In the genomic region with DNA sequence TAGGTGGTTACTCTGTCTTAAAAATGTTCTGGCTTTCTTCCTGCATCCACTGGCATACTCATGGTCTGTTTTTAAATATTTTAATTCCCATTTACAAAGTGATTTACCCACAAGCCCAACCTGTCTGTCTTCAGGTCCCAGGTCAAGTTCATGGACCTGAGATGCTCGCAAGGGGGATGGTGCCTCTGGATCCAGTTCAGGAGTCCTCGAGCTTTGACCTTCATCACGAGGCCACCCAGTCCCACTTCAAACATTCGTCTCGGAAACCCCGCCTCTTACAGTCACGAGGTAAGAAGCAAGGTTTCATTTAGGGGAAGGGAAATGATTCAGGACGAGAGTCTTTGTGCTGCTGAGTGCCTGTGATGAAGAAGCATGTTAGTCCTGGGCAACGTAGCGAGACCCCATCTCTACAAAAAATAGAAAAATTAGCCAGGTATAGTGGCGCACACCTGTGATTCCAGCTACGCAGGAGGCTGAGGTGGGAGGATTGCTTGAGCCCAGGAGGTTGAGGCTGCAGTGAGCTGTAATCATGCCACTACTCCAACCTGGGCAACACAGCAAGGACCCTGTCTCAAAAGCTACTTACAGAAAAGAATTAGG, we compare ENCODE assay signal across 1 cellular context.
A peak's percentile ranks its signal among the peaks of the same experiment; 100 is the strongest.
TF ChIP-seq lines count a peak whose summit lies in the region.

No MANE protein-coding gene starts in this region.

TF ChIP-seq in HepG2, 621 proteins besides CTCF, POLR2A, EP300 and RAD21 (continued from another document and continues in another):
- TF ChIP-seq, protein P1, sequence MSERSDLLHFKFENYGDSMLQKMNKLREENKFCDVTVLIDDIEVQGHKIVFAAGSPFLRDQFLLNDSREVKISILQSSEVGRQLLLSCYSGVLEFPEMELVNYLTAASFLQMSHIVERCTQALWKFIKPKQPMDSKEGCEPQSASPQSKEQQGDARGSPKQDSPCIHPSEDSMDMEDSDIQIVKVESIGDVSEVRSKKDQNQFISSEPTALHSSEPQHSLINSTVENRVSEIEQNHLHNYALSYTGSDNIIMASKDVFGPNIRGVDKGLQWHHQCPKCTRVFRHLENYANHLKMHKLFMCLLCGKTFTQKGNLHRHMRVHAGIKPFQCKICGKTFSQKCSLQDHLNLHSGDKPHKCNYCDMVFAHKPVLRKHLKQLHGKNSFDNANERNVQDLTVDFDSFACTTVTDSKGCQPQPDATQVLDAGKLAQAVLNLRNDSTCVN (CRISPR knock-in tag; IDR thresholded peaks at IDR 0.05; ENCODE audit: borderline replicate concordance) = no peak
- TF ChIP-seq ZIK1 (CRISPR knock-in tag; IDR thresholded peaks at IDR 0.05; ENCODE audit: borderline replicate concordance, low read depth) = no peak
- TF ChIP-seq, protein P2, sequence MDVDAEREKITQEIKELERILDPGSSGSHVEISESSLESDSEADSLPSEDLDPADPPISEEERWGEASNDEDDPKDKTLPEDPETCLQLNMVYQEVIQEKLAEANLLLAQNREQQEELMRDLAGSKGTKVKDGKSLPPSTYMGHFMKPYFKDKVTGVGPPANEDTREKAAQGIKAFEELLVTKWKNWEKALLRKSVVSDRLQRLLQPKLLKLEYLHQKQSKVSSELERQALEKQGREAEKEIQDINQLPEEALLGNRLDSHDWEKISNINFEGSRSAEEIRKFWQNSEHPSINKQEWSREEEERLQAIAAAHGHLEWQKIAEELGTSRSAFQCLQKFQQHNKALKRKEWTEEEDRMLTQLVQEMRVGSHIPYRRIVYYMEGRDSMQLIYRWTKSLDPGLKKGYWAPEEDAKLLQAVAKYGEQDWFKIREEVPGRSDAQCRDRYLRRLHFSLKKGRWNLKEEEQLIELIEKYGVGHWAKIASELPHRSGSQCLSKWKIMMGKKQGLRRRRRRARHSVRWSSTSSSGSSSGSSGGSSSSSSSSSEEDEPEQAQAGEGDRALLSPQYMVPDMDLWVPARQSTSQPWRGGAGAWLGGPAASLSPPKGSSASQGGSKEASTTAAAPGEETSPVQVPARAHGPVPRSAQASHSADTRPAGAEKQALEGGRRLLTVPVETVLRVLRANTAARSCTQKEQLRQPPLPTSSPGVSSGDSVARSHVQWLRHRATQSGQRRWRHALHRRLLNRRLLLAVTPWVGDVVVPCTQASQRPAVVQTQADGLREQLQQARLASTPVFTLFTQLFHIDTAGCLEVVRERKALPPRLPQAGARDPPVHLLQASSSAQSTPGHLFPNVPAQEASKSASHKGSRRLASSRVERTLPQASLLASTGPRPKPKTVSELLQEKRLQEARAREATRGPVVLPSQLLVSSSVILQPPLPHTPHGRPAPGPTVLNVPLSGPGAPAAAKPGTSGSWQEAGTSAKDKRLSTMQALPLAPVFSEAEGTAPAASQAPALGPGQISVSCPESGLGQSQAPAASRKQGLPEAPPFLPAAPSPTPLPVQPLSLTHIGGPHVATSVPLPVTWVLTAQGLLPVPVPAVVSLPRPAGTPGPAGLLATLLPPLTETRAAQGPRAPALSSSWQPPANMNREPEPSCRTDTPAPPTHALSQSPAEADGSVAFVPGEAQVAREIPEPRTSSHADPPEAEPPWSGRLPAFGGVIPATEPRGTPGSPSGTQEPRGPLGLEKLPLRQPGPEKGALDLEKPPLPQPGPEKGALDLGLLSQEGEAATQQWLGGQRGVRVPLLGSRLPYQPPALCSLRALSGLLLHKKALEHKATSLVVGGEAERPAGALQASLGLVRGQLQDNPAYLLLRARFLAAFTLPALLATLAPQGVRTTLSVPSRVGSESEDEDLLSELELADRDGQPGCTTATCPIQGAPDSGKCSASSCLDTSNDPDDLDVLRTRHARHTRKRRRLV (CRISPR knock-in tag; IDR thresholded peaks at IDR 0.05) = no peak
- TF ChIP-seq HOXA7 (CRISPR knock-in tag; IDR thresholded peaks at IDR 0.05) = no peak
- TF ChIP-seq SMARCE1 (IDR thresholded peaks at IDR 0.05; ENCODE audit: borderline replicate concordance) = no peak
- no peak for TF ChIP-seq GTF2F1 (IDR thresholded peaks at IDR 0.05; ENCODE audit: low read length)
- TF ChIP-seq GABPA (IDR thresholded peaks at IDR 0.05; ENCODE audit: low read depth, low read length) = no peak
- peak; percentile 25; the same call in 1 of the 2 replicates for TF ChIP-seq GABPA (CRISPR knock-in tag; IDR thresholded peaks at IDR 0.05; ENCODE audit: low read depth)
- no peak for TF ChIP-seq ZNF776 (CRISPR knock-in tag; IDR thresholded peaks at IDR 0.05)
- TF ChIP-seq, protein P3, sequence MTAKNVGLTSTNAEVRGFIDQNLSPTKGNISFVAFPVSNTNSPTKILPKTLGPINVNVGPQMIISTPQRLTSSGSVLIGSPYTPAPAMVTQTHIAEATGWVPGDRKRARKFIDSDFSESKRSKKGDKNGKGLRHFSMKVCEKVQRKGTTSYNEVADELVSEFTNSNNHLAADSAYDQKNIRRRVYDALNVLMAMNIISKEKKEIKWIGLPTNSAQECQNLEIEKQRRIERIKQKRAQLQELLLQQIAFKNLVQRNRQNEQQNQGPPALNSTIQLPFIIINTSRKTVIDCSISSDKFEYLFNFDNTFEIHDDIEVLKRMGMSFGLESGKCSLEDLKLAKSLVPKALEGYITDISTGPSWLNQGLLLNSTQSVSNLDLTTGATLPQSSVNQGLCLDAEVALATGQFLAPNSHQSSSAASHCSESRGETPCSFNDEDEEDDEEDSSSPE (CRISPR knock-in tag; IDR thresholded peaks at IDR 0.05) = peak; percentile 41; the same call in 1 of the 2 replicates
- no peak for TF ChIP-seq ZNF660 (CRISPR knock-in tag; IDR thresholded peaks at IDR 0.05; ENCODE audit: borderline replicate concordance, low read depth)
- TF ChIP-seq ZNF670 (CRISPR knock-in tag; IDR thresholded peaks at IDR 0.05; ENCODE audit: borderline replicate concordance) = peak; percentile 77; the same call in 1 of the 2 replicates
- TF ChIP-seq TOPORS (CRISPR knock-in tag; IDR thresholded peaks at IDR 0.05) = no peak
- no peak for TF ChIP-seq JUN (CRISPR knock-in tag; IDR thresholded peaks at IDR 0.05)
- peak; percentile 46; the same call in 1 of the 2 replicates for TF ChIP-seq THAP11 (CRISPR knock-in tag; IDR thresholded peaks at IDR 0.05)
- no peak for TF ChIP-seq SMAD9 (CRISPR knock-in tag; IDR thresholded peaks at IDR 0.05)
- TF ChIP-seq PLRG1 (conservative IDR thresholded peaks at IDR 0.05) = no peak
- TF ChIP-seq, protein P4, sequence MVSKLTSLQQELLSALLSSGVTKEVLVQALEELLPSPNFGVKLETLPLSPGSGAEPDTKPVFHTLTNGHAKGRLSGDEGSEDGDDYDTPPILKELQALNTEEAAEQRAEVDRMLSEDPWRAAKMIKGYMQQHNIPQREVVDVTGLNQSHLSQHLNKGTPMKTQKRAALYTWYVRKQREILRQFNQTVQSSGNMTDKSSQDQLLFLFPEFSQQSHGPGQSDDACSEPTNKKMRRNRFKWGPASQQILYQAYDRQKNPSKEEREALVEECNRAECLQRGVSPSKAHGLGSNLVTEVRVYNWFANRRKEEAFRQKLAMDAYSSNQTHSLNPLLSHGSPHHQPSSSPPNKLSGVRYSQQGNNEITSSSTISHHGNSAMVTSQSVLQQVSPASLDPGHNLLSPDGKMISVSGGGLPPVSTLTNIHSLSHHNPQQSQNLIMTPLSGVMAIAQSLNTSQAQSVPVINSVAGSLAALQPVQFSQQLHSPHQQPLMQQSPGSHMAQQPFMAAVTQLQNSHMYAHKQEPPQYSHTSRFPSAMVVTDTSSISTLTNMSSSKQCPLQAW (CRISPR knock-in tag; IDR thresholded peaks at IDR 0.05) = peak; percentile 64; the same call in 1 of the 2 replicates
- TF ChIP-seq ZNF546 (CRISPR knock-in tag; conservative IDR thresholded peaks at IDR 0.05) = no peak
- TF ChIP-seq RAD51 (IDR thresholded peaks at IDR 0.05; ENCODE audit: borderline replicate concordance) = no peak
- TF ChIP-seq, protein P5, sequence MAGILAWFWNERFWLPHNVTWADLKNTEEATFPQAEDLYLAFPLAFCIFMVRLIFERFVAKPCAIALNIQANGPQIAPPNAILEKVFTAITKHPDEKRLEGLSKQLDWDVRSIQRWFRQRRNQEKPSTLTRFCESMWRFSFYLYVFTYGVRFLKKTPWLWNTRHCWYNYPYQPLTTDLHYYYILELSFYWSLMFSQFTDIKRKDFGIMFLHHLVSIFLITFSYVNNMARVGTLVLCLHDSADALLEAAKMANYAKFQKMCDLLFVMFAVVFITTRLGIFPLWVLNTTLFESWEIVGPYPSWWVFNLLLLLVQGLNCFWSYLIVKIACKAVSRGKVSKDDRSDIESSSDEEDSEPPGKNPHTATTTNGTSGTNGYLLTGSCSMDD (CRISPR knock-in tag; IDR thresholded peaks at IDR 0.05) = no peak
- 0 out of 2 replicates have a peak, but pooled peaks have one; percentile 33 for TF ChIP-seq ARID2 (CRISPR knock-in tag; IDR thresholded peaks at IDR 0.05; ENCODE audit: borderline replicate concordance)
- TF ChIP-seq ATRX (CRISPR knock-in tag; IDR thresholded peaks at IDR 0.05; ENCODE audit: borderline replicate concordance) = no peak
- no peak for TF ChIP-seq TAF15 (IDR thresholded peaks at IDR 0.05; ENCODE audit: low read depth, low read length, poor library complexity, severe bottlenecking)
- TF ChIP-seq ETV5 (CRISPR knock-in tag; IDR thresholded peaks at IDR 0.05; ENCODE audit: borderline replicate concordance) = no peak
- TF ChIP-seq ZNF724P (CRISPR knock-in tag; IDR thresholded peaks at IDR 0.05; ENCODE audit: borderline replicate concordance) = no peak
- no peak for TF ChIP-seq IKZF1 (IDR thresholded peaks at IDR 0.05)
- TF ChIP-seq MAFG (CRISPR knock-in tag; IDR thresholded peaks at IDR 0.05) = no peak
- no peak for TF ChIP-seq STAT5B (CRISPR knock-in tag; IDR thresholded peaks at IDR 0.05)
- TF ChIP-seq RXRA (CRISPR knock-in tag; IDR thresholded peaks at IDR 0.05) = peak; percentile 92
- TF ChIP-seq ZNF572 (CRISPR knock-in tag; IDR thresholded peaks at IDR 0.05) = 0 out of 2 replicates have a peak, but pooled peaks have one; percentile 21
- peak; percentile 82 for TF ChIP-seq NR2F2 (IDR thresholded peaks at IDR 0.05; ENCODE audit: borderline replicate concordance, low read depth)
- TF ChIP-seq, protein P6, sequence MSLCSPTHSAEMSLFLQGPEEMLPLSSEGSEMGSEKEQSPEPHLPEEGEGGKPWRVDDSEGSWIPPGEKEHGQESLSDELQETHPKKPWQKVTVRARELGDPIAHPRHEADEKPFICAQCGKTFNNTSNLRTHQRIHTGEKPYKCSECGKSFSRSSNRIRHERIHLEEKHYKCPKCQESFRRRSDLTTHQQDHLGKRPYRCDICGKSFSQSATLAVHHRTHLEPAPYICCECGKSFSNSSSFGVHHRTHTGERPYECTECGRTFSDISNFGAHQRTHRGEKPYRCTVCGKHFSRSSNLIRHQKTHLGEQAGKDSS (CRISPR knock-in tag; IDR thresholded peaks at IDR 0.05; ENCODE audit: borderline replicate concordance, low read depth) = no peak
- TF ChIP-seq REXO4 (CRISPR knock-in tag; IDR thresholded peaks at IDR 0.05; ENCODE audit: borderline replicate concordance) = no peak
- TF ChIP-seq CREB1 (IDR thresholded peaks at IDR 0.05) = no peak
- 0 out of 2 replicates have a peak, but pooled peaks have one; percentile 19 for TF ChIP-seq CREB1 (CRISPR knock-in tag; IDR thresholded peaks at IDR 0.05)
- no peak for TF ChIP-seq HDAC6 (IDR thresholded peaks at IDR 0.05; ENCODE audit: low read depth, low read length)
- TF ChIP-seq ZFP36L1 (CRISPR knock-in tag; IDR thresholded peaks at IDR 0.05) = no peak
- TF ChIP-seq, protein P7, sequence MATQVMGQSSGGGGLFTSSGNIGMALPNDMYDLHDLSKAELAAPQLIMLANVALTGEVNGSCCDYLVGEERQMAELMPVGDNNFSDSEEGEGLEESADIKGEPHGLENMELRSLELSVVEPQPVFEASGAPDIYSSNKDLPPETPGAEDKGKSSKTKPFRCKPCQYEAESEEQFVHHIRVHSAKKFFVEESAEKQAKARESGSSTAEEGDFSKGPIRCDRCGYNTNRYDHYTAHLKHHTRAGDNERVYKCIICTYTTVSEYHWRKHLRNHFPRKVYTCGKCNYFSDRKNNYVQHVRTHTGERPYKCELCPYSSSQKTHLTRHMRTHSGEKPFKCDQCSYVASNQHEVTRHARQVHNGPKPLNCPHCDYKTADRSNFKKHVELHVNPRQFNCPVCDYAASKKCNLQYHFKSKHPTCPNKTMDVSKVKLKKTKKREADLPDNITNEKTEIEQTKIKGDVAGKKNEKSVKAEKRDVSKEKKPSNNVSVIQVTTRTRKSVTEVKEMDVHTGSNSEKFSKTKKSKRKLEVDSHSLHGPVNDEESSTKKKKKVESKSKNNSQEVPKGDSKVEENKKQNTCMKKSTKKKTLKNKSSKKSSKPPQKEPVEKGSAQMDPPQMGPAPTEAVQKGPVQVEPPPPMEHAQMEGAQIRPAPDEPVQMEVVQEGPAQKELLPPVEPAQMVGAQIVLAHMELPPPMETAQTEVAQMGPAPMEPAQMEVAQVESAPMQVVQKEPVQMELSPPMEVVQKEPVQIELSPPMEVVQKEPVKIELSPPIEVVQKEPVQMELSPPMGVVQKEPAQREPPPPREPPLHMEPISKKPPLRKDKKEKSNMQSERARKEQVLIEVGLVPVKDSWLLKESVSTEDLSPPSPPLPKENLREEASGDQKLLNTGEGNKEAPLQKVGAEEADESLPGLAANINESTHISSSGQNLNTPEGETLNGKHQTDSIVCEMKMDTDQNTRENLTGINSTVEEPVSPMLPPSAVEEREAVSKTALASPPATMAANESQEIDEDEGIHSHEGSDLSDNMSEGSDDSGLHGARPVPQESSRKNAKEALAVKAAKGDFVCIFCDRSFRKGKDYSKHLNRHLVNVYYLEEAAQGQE (IDR thresholded peaks at IDR 0.05; ENCODE audit: borderline replicate concordance in 1 of 2, low read depth in 1 of 2, low read length in 2 of 2) = peak in 1 of 2 experiments; percentile 63; a peak in 1 of 4 replicates
- TF ChIP-seq NR1H2 (CRISPR knock-in tag; IDR thresholded peaks at IDR 0.05; ENCODE audit: borderline replicate concordance, low read depth) = no peak
- TF ChIP-seq MIER2 (CRISPR knock-in tag; IDR thresholded peaks at IDR 0.05) = no peak
- 0 out of 2 replicates have a peak, but pooled peaks have one; percentile 47 for TF ChIP-seq NFIC (IDR thresholded peaks at IDR 0.05; ENCODE audit: low read length)
- TF ChIP-seq, protein P8, sequence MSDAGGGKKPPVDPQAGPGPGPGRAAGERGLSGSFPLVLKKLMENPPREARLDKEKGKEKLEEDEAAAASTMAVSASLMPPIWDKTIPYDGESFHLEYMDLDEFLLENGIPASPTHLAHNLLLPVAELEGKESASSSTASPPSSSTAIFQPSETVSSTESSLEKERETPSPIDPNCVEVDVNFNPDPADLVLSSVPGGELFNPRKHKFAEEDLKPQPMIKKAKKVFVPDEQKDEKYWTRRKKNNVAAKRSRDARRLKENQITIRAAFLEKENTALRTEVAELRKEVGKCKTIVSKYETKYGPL (CRISPR knock-in tag; IDR thresholded peaks at IDR 0.05) = no peak
- TF ChIP-seq ZBTB3 (CRISPR knock-in tag; IDR thresholded peaks at IDR 0.05; ENCODE audit: borderline replicate concordance, low read depth) = no peak
- no peak for TF ChIP-seq HNRNPK (IDR thresholded peaks at IDR 0.05; ENCODE audit: low read depth, low read length, poor library complexity, severe bottlenecking)
- TF ChIP-seq PRPF4 (IDR thresholded peaks at IDR 0.05; ENCODE audit: low read depth, low read length, poor library complexity, severe bottlenecking) = no peak
- TF ChIP-seq SMAD3 (CRISPR knock-in tag; IDR thresholded peaks at IDR 0.05) = 0 out of 2 replicates have a peak, but pooled peaks have one; percentile 44
